In the genomic region with DNA sequence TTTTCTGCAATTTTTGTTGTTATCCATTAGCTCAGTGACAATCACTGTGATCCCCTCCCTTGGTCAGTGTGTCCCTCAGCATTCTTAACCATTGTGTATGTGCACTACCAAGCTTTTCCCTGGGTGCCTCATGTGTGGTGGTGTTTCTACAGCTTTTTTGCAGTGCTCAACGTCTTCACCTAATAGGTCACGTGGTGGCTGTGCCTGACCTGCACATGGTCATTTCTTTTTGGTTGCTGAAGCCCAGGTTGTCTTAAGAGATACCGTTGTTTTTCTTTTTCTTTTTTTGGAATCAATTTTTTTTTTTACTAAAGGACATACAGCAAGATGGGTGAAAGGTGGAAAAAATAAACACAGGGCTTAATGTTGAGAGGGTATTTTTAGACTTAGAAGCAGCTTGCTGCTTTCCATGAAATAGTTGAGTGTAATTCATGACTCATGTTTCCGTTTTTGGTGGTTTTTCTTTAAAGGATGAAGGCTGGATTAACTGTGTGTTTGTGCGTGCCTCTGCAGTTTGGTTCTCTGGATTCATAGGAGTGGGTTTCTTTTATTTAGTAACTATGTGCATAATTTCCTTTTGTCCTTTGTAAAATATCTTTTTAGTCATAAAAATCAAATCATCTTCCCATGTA, we compare ENCODE assay signal across 17 cellular contexts. TPM values are rescaled to one million over a fixed set of nuclear protein-coding genes. Genes with fewer than 3 reads are reported as not detected.
A peak's percentile ranks its signal among the peaks of the same experiment; 100 is the strongest.
DNase-seq lines count a peak whose midpoint lies in the region; TF ChIP-seq lines count a peak whose summit lies in the region.
"Had no signal": no experiment of that assay in that cellular context is flagged by ENCODE, and none has a peak within 500 bp of the region (broad histone marks: within the 10 kb centered on the region; RNA-seq: fewer than 3 reads in every experiment).

No MANE protein-coding gene starts in this region.

- H3K4me3 ChIP-seq in HEK293 (ENCODE audit: low read depth, low read length) (no peak overlapping the region), prostate gland (no peak overlapping the region)
- H3K4me3 ChIP-seq: upper lobe of right lung had no signal

- H3K27ac ChIP-seq in HEK293 (ENCODE audit: extremely low read depth, low read depth, low read length) (no peak overlapping the region), prostate gland (no peak overlapping the region)
- H3K27ac ChIP-seq: upper lobe of right lung, VCaP had no signal

- no peak for TF ChIP-seq POLR2A in prostate gland (IDR thresholded peaks at IDR 0.05)

- H3K9me3 ChIP-seq in HEK293 (ENCODE audit: control insufficient read depth, insufficient read depth, low read depth, low read length): no peaks in the 10 kb centered on the region
- no peaks in the 10 kb centered on the region for H3K9me3 ChIP-seq in prostate gland
- H3K9me3 ChIP-seq: upper lobe of right lung had no signal

- H3K27me3 ChIP-seq in prostate gland (replicated peaks; ENCODE audit: insufficient read depth): no peaks in the 10 kb centered on the region
- H3K27me3 ChIP-seq: upper lobe of right lung had no signal

- H3K36me3 ChIP-seq in HEK293 (ENCODE audit: control insufficient read depth in 2 of 2, insufficient read depth in 1 of 2, low read length in 2 of 2) (no peaks in the 10 kb centered on the region), prostate gland (no peaks in the 10 kb centered on the region)
- H3K36me3 ChIP-seq: upper lobe of right lung had no signal

- intact Hi-C loops in prostate gland (cut with DNase I): no loop called here

- POLR2A ChIA-PET in HEK293 (lab: Yijun Ruan, JAX): interaction anchor here (1.0 kb wide), 1 partner anchor 19 kb away, joined by 3 read pairs; no protein-coding TSS in a partner anchor

- TF ChIP-seq CTCF in HEK293 (tag by site-specific recombination; IDR thresholded peaks at IDR 0.05) (no peak), prostate gland (IDR thresholded peaks at IDR 0.05) (no peak)

- CTCF ChIA-PET in HEK293 (lab: Yijun Ruan, JAX): interaction anchor here (0.6 to 1.2 kb wide), 3 partner anchors 11 to 99 kb away, joined by 3 to 5 read pairs (median 4); no protein-coding TSS in a partner anchor

- no peaks in the 10 kb centered on the region for H3K4me1 ChIP-seq in HEK293 (ENCODE audit: control insufficient read depth, insufficient read depth, low read length)
- H3K4me1 ChIP-seq in prostate gland (replicated peaks): no peaks in the 10 kb centered on the region
- H3K4me1 ChIP-seq: upper lobe of right lung had no signal

- WGBS in prostate gland: 76% methylated on average over 5 of the region's 5 CpGs

- DNase-seq in A172 (ENCODE audit: low spot score) (peak; percentile 61), RKO (ENCODE audit: low spot score) (peak; percentile 14), fibroblast of peridontal ligament (ENCODE audit: extremely low read depth) (peak; percentile 60), NCI-H1092 (lab: John Stamatoyannopoulos, UW) (no peak), prostate gland (ENCODE audit: low spot score) (no peak), NCI-H1417 (lab: John Stamatoyannopoulos, UW) (no peak)
- no peak for DNase-seq in stimulated activated CD4-positive, alpha-beta T cell treated with anti-CD3 and anti-CD28 coated beads, Interleukin-4, amount 100 ng/mL, for 24 hours
- DNase-seq: activated CD4-positive, alpha-beta memory T cell treated with anti-CD3 and anti-CD28 coated beads, Interleukin-2, amount 10 ng/mL, durations not matched to agents 7 days and 5 days; GF-D8; KG1; NCI-H1694; NCI-H510A treated with DMSO at 0.1 percent for 48 hours; small intestine; stimulated activated naive CD4-positive, alpha-beta T cell treated with Interleukin-2 at 50 U/mL for 16 hours; upper lobe of right lung had no signal

TF ChIP-seq in HEK293, 187 proteins besides CTCF, POLR2A, EP300 and RAD21:
- TF ChIP-seq BCL6B (tag by site-specific recombination; IDR thresholded peaks at IDR 0.05) (peak; percentile 94), ZNF561 (tag by site-specific recombination; IDR thresholded peaks at IDR 0.05; ENCODE audit: borderline replicate concordance) (no peak), ZNF10 (tag by site-specific recombination; IDR thresholded peaks at IDR 0.05) (0 out of 2 replicates have a peak, but pooled peaks have one; percentile 34)
TF ChIP-seq in HEK293: peak in this region for 2.

RNA-seq across cellular contexts. Expression of gene SH3GL2, which starts 22.2 kb away (rescaled TPM):
- total RNA-seq in A172 (2014; rRNA removed; shearing (Covaris generic)): 0.67 TPM in 1 of 2 replicates, not detected in the other
- 1 to 10 TPM; 1.5 to 8.2 TPM for total RNA-seq in prostate gland
- total RNA-seq: activated CD4-positive, alpha-beta memory T cell treated with anti-CD3 and anti-CD28 coated beads, Interleukin-2, amount 10 ng/mL, durations not matched to agents 7 days and 5 days had no signal

Comparison
In these comparisons a context has a peak if more than half of its experiments do, and no peak if none do; other contexts are left out.
1. DNase-seq: peak in A172 (single experiment), RKO (single experiment) and fibroblast of peridontal ligament (single experiment); none in NCI-H1092 (single experiment), stimulated activated CD4-positive, alpha-beta T cell treated with anti-CD3 and anti-CD28 coated beads, Interleukin-4, amount 100 ng/mL, for 24 hours (single experiment), prostate gland (single experiment) and NCI-H1417 (0 of 3).